ENCODE assay signal across 22 cellular contexts in the genomic region with DNA sequence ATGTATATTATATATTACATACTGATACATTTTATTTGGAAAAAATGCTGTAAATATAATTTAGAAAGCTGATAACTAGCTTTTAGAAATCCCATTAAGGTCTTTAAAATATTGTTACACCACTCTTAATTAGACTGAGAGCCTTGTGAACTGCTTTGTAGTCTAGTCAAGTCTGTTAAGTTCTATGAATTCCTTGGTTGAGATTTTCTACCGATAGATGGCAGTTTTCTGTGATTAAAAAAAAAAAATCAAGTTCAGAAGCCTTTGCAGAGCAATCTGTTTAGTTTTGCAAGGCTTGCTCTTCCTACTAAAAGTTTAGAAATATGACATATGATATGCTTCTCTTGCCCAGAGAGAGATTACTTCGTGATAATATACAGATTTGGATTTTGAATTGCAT.
DNase-seq lines count a peak whose midpoint lies in the region; ATAC-seq, FAIRE-seq and TF ChIP-seq lines count a peak whose summit lies in the region.
"Had no signal": no experiment of that assay in that cellular context is flagged by ENCODE, and none has a peak within 500 bp of the region (broad histone marks: within the 10 kb centered on the region; RNA-seq: fewer than 3 reads in every experiment).

No MANE protein-coding gene starts in this region.

- intact Hi-C loops in OCI-LY7 (cut with micrococcal nuclease; ENCODE audit: unreplicated experiment): no loop called here

- no peak for TF ChIP-seq RAD21 in A549 (conservative IDR thresholded peaks at IDR 0.05 in 1 of 2, IDR thresholded peaks at IDR 0.05 in 1 of 2)

- ATAC-seq in A549: no peak
- no peak for ATAC-seq in GM21529 (IDR thresholded peaks at IDR 0.05; ENCODE audit: unreplicated experiment)
- ATAC-seq: left colon had no signal

- POLR2A ChIA-PET in A549 (lab: Yijun Ruan, JAX) (no interaction called here), OCI-LY7 (lab: Charles Lee) (interaction anchor here (0.7 kb wide), 1 partner anchor 34 kb away, joined by 3 read pairs; no protein-coding TSS in a partner anchor)

- H3K9me2 ChIP-seq in OCI-LY7 (ENCODE audit: insufficient read depth, low read length): no peaks in the 10 kb centered on the region

- H3K27ac ChIP-seq in A549 (no peak overlapping the region), OCI-LY7 (ENCODE audit: low read depth, low read length, poor library complexity, severe bottlenecking) (no peak overlapping the region)
- H3K27ac ChIP-seq: SJSA1, skin epidermis had no signal

- no peak overlapping the region for H3K27ac Mint-ChIP-seq in chondrocyte (ENCODE audit: unreplicated experiment)
- no peak overlapping the region for H3K27ac Mint-ChIP-seq in activated naive CD8-positive, alpha-beta T cell treated with anti-CD3 and anti-CD28 coated beads for 36 hours
- H3K27ac Mint-ChIP-seq: activated CD4-positive, alpha-beta T cell treated with anti-CD3 and anti-CD28 coated beads, Interleukin-2, amount 10 ng/mL, durations not matched to agents 24 days and 14 days; nephron progenitor cell had no signal

- CTCF ChIA-PET in A549 (lab: Yijun Ruan, JAX): no interaction called here
- CTCF ChIA-PET in OCI-LY7 (lab: Charles Lee; ENCODE audit: unreplicated experiment): no interaction called here

- H3K4me2 ChIP-seq in A549 (no peak overlapping the region), OCI-LY7 (ENCODE audit: low read length) (no peak overlapping the region)

- 19% methylated on average over 2 of the region's 2 CpGs for WGBS in A549 (ENCODE audit: missing lambda C conversion rate)

- no peak for FAIRE-seq in A549 (lab: Jason Lieb, UNC)
- FAIRE-seq: frontal cortex had no signal

- no peak overlapping the region for H3K4me3 Mint-ChIP-seq in chondrocyte (ENCODE audit: unreplicated experiment)
- H3K4me3 Mint-ChIP-seq in activated naive CD8-positive, alpha-beta T cell treated with anti-CD3 and anti-CD28 coated beads for 36 hours: no peak overlapping the region
- H3K4me3 Mint-ChIP-seq: activated CD4-positive, alpha-beta T cell treated with anti-CD3 and anti-CD28 coated beads, Interleukin-2, amount 10 ng/mL, durations not matched to agents 24 days and 14 days; nephron progenitor cell had no signal

- no peaks in the 10 kb centered on the region for H3K4me1 Mint-ChIP-seq in chondrocyte (ENCODE audit: low read depth)
- H3K4me1 Mint-ChIP-seq in activated naive CD8-positive, alpha-beta T cell treated with anti-CD3 and anti-CD28 coated beads for 36 hours: no peaks in the 10 kb centered on the region
- H3K4me1 Mint-ChIP-seq: activated CD4-positive, alpha-beta T cell treated with anti-CD3 and anti-CD28 coated beads, Interleukin-2, amount 10 ng/mL, durations not matched to agents 24 days and 14 days; nephron progenitor cell had no signal

- H3K36me3 Mint-ChIP-seq in chondrocyte (ENCODE audit: low read depth): no peaks in the 10 kb centered on the region
- H3K36me3 Mint-ChIP-seq in activated naive CD8-positive, alpha-beta T cell treated with anti-CD3 and anti-CD28 coated beads for 36 hours: no peaks in the 10 kb centered on the region

- H3K36me3 ChIP-seq in OCI-LY7 (ENCODE audit: insufficient read depth, low read length): no peaks in the 10 kb centered on the region
- H3K36me3 ChIP-seq: SJSA1 had no signal

- H4K20me1 ChIP-seq in OCI-LY7 (ENCODE audit: insufficient read depth, low read length): no peaks in the 10 kb centered on the region

- no peak for TF ChIP-seq POLR2A in A549 (IDR thresholded peaks at IDR 0.05; ENCODE audit: low read length)

- H3K9me3 ChIP-seq in A549: no peaks in the 10 kb centered on the region
- no peaks in the 10 kb centered on the region for H3K9me3 ChIP-seq in OCI-LY7 (ENCODE audit: low read length)
- H3K9me3 ChIP-seq: Caco-2, SJSA1 had no signal

- H2AFZ ChIP-seq in OCI-LY7 (ENCODE audit: low read length): no peak overlapping the region

- H3K4me1 ChIP-seq in A549 (peaks cover 11% of the 10 kb centered on the region), OCI-LY7 (ENCODE audit: insufficient read depth, low read length, poor library complexity, severe bottlenecking) (no peaks in the 10 kb centered on the region)
- H3K4me1 ChIP-seq: Caco-2, SJSA1 had no signal

- BruUV-seq in OCI-LY7 (replicated peaks; lab: Mats Ljungman, UMichigan): no TSS peak

- TF ChIP-seq EP300 in A549 (IDR thresholded peaks at IDR 0.05): no peak

- in situ Hi-C loops in G401 (cut with HindIII; ENCODE audit: low sequenced_read_pairs): no loop called here

- H3K4me3 ChIP-seq in A549: no peak overlapping the region
- no peak overlapping the region for H3K4me3 ChIP-seq in OCI-LY7 (ENCODE audit: low read depth, low read length, poor library complexity, severe bottlenecking)
- H3K4me3 ChIP-seq: SJSA1, skin epidermis had no signal

- peaks cover 3% of the 10 kb centered on the region for H3K27me3 Mint-ChIP-seq in chondrocyte (ENCODE audit: low read depth)
- H3K27me3 Mint-ChIP-seq in activated naive CD8-positive, alpha-beta T cell treated with anti-CD3 and anti-CD28 coated beads for 36 hours: no peaks in the 10 kb centered on the region
- H3K27me3 Mint-ChIP-seq: activated CD4-positive, alpha-beta T cell treated with anti-CD3 and anti-CD28 coated beads, Interleukin-2, amount 10 ng/mL, durations not matched to agents 24 days and 14 days had no signal

- DNase-seq in A549 (ENCODE audit: low read depth in 1 of 2, low spot score in 1 of 2) (peak in 1 of 2 experiments; percentile 7), G401 (ENCODE audit: low spot score) (peak; percentile 32), OCI-LY7 (ENCODE audit: low spot score) (no peak), chondrocyte (ENCODE audit: low spot score) (no peak), NCI-H748 treated with DMSO at 0.1 percent for 48 hours (lab: John Stamatoyannopoulos, UW) (no peak), cortex of kidney (lab: John Stamatoyannopoulos, UW) (no peak)
- no peak for DNase-seq in activated naive CD8-positive, alpha-beta T cell treated with anti-CD3 and anti-CD28 coated beads for 36 hours
- DNase-seq: activated CD4-positive, alpha-beta T cell treated with anti-CD3 and anti-CD28 coated beads, Interleukin-2, amount 10 ng/mL, durations not matched to agents 24 days and 14 days; activated CD8-positive, alpha-beta memory T cell treated with anti-CD3 and anti-CD28 coated beads, Interleukin-2, amount 50 U/mL, for 4 hours; activated naive CD4-positive, alpha-beta T cell; anterior cingulate cortex; Caco-2; left colon; midbrain; NCI-H1694; NCI-H226; nephron progenitor cell; stimulated activated CD4-positive, alpha-beta T cell treated with anti-CD3 and anti-CD28 coated beads, Interleukin-4, amount 100 ng/mL, for 1 hour had no signal

- peak; percentile 29 for TF ChIP-seq CTCF in A549 (IDR thresholded peaks at IDR 0.05)
- TF ChIP-seq CTCF in OCI-LY7 (conservative IDR thresholded peaks at IDR 0.05; ENCODE audit: low read length): peak; percentile 42; the same call in 1 of the 2 replicates
- TF ChIP-seq CTCF in chondrocyte (IDR thresholded peaks at IDR 0.05): peak; percentile 37

- H3K79me2 ChIP-seq in OCI-LY7 (ENCODE audit: insufficient read depth, low read depth, low read length): no peaks in the 10 kb centered on the region

- no peaks in the 10 kb centered on the region for H3K9me3 Mint-ChIP-seq in chondrocyte (ENCODE audit: low read depth)
- peaks cover 3% of the 10 kb centered on the region for H3K9me3 Mint-ChIP-seq in activated naive CD8-positive, alpha-beta T cell treated with anti-CD3 and anti-CD28 coated beads for 36 hours
- H3K9me3 Mint-ChIP-seq: activated CD4-positive, alpha-beta T cell treated with anti-CD3 and anti-CD28 coated beads, Interleukin-2, amount 10 ng/mL, durations not matched to agents 24 days and 14 days; nephron progenitor cell had no signal

TF ChIP-seq in A549, 52 proteins besides CTCF, POLR2A, EP300 and RAD21:
- TF ChIP-seq HOXB5 (CRISPR knock-in tag; IDR thresholded peaks at IDR 0.05): no peak
- no peak for TF ChIP-seq CHD4 (IDR thresholded peaks at IDR 0.05; ENCODE audit: borderline replicate concordance)
- TF ChIP-seq SMC3 (IDR thresholded peaks at IDR 0.05): 0 out of 3 replicates have a peak, but pooled peaks have one; percentile 7
